In the genomic region with DNA sequence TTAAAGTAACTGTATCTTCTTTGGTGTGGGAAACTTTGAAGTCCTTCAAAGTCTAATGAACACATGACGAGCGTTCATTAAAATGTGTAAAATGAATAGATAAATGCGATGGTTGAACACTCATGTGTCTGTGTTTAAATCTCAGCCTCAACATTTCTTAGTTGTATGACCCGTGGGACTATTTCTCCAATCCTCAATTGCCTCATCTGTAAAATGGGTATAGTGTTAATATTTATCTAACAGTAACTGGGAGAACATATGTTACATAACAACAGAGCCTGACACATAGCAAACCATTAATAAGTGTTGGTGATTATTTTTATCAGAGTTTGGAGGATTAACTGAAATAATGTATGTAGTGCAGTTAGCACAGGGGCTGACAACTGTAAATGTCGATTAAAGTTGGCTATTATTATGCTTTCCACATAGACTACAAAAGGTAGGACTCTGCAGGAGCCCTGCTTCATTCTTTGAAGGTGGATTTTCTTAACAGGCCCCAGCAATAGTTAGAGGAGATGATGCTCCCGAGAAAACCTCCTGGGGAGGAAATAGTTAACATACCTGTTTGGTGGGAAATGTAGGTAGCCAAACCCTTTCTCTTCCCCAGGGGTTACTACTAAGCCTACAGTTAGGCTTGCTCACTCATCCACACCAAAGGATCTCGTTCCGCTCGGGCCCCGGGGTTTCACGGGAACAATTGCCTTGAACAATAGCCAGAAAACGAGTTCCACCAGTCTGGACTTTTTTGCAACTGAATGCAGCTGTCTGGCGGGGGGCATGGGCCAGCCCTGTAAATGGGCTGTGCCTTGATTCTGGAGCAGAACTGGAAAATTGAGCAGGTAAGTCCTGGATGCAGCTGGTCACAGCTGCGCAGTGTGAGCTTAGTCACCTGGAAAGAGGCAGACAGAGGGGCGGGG, we compare ENCODE assay signal across 13 cellular contexts.
DNase-seq lines count a peak whose midpoint lies in the region; ATAC-seq, FAIRE-seq and TF ChIP-seq lines count a peak whose summit lies in the region.
"Had no signal": no experiment of that assay in that cellular context is flagged by ENCODE, and none has a peak within 500 bp of the region (broad histone marks: within the 10 kb centered on the region; RNA-seq: fewer than 3 reads in every experiment).

No MANE protein-coding gene starts in this region.

- no peaks in the 10 kb centered on the region for H3K27me3 ChIP-seq in RWPE2 (ENCODE audit: insufficient read depth, poor library complexity, severe bottlenecking)
- H3K27me3 ChIP-seq in iPS-20b (ENCODE audit: insufficient read depth, low read length) = peaks cover 11% of the 10 kb centered on the region; the same call in 1 of the 2 replicates
- H3K27me3 ChIP-seq in suprapubic skin = no peaks in the 10 kb centered on the region

- no peaks in the 10 kb centered on the region for H3K9me3 ChIP-seq in RWPE2 (ENCODE audit: severe bottlenecking)
- no peaks in the 10 kb centered on the region for H3K9me3 ChIP-seq in iPS-20b (ENCODE audit: insufficient read depth, low read depth, low read length)
- H3K9me3 ChIP-seq in suprapubic skin = no peaks in the 10 kb centered on the region

- peaks cover 57% of the 10 kb centered on the region for H3K4me1 ChIP-seq in RWPE2 (ENCODE audit: insufficient read depth, poor library complexity, severe bottlenecking)
- peaks cover 73% of the 10 kb centered on the region for H3K4me1 ChIP-seq in iPS-20b (ENCODE audit: insufficient read depth, low read length)
- H3K4me1 ChIP-seq in suprapubic skin = peaks cover 18% of the 10 kb centered on the region

- peak overlapping the region; percentile 89 for H3K27ac ChIP-seq in RWPE2 (ENCODE audit: poor library complexity, severe bottlenecking)
- no peak overlapping the region for H3K27ac ChIP-seq in iPS-20b (ENCODE audit: low read length)
- peak overlapping the region; percentile 28 for H3K27ac ChIP-seq in suprapubic skin

- peak; percentile 63 for DNase-seq in NCI-H2107 treated with DMSO at 0.1 percent for 48 hours (lab: John Stamatoyannopoulos, UW; ENCODE audit: unreplicated experiment)
- no peak for DNase-seq in NCI-H2107 (lab: John Stamatoyannopoulos, UW)
- peak; percentile 85 for DNase-seq in RWPE2 (ENCODE audit: low spot score)
- DNase-seq in suprapubic skin (ENCODE audit: low spot score in 2 of 2) = no peak
- no peak for DNase-seq in activated CD4-positive, alpha-beta T cell treated with anti-CD3 and anti-CD28 coated beads, Interleukin-2, amount 50 U/mL, for 48 hours
- no peak for DNase-seq in GM12891 (ENCODE audit: insufficient read length, low spot score)
- DNase-seq: activated naive CD8-positive, alpha-beta T cell treated with anti-CD3 and anti-CD28 coated beads, Interleukin-2, amount 10 ng/mL, durations not matched to agents 7 days and 5 days; EL; Kasumi-1 had no signal

- peak overlapping the region; percentile 3 for H3K4me3 ChIP-seq in RWPE2 (ENCODE audit: severe bottlenecking)
- H3K4me3 ChIP-seq in iPS-20b (ENCODE audit: low read length) = peak overlapping the region; percentile 56
- no peak overlapping the region for H3K4me3 ChIP-seq in suprapubic skin

- H3K36me3 ChIP-seq in RWPE2 (ENCODE audit: low read depth) (no peaks in the 10 kb centered on the region), iPS-20b (ENCODE audit: insufficient read depth, low read depth, low read length) (no peaks in the 10 kb centered on the region), suprapubic skin (no peaks in the 10 kb centered on the region)

- TF ChIP-seq POLR2A in suprapubic skin (IDR thresholded peaks at IDR 0.05) = no peak
- TF ChIP-seq POLR2A in GM12891 (IDR thresholded peaks at IDR 0.05; ENCODE audit: low read depth, low read length) = no peak

- TF ChIP-seq CTCF in RWPE2 (IDR thresholded peaks at IDR 0.05; ENCODE audit: poor library complexity, severe bottlenecking) (no peak), suprapubic skin (IDR thresholded peaks at IDR 0.05) (no peak)

- no peak for FAIRE-seq in GM12891 (lab: Jason Lieb, UNC)

- 51% methylated on average over 15 of the region's 15 CpGs for whole genome bisulfite sequencing in suprapubic skin

- no peak for TF ChIP-seq EP300 in suprapubic skin (IDR thresholded peaks at IDR 0.05)

- H3K9ac ChIP-seq in iPS-20b (ENCODE audit: low read depth, low read length) = no peak overlapping the region

- ATAC-seq in RWPE2 (ENCODE audit: low read depth) = peak; percentile 76
- ATAC-seq in HG03342 (IDR thresholded peaks at IDR 0.05; ENCODE audit: unreplicated experiment) = no peak
- ATAC-seq: Panc1; stimulated activated effector memory CD8-positive, alpha-beta T cell treated with anti-CD3 and anti-CD28 coated beads, Interleukin-12 subunit alpha, Interleukin-12 subunit beta, amount 100 ng/mL, for 72 hours had no signal

TF ChIP-seq in GM12891, 5 proteins besides CTCF, POLR2A, EP300 and RAD21:
- no peak for TF ChIP-seq SPI1 (IDR thresholded peaks at IDR 0.05; ENCODE audit: low read depth, low read length)
- no peak for TF ChIP-seq POLR2AphosphoS5 (IDR thresholded peaks at IDR 0.05; ENCODE audit: low read depth, low read length)
- no peak for TF ChIP-seq TAF1 (IDR thresholded peaks at IDR 0.05; ENCODE audit: low read depth, low read length)
- no peak for TF ChIP-seq POU2F2 (IDR thresholded peaks at IDR 0.05; ENCODE audit: low read depth, low read length)
- no peak for TF ChIP-seq PAX5 (IDR thresholded peaks at IDR 0.05; ENCODE audit: insufficient read depth, low read length, severe bottlenecking)

Comparison
In these comparisons a context has a peak if more than half of its experiments do, and no peak if none do; other contexts are left out.
1. DNase-seq: peak in NCI-H2107 treated with DMSO at 0.1 percent for 48 hours (single experiment) and RWPE2 (single experiment); none in NCI-H2107 (single experiment), suprapubic skin (0 of 2), activated CD4-positive, alpha-beta T cell treated with anti-CD3 and anti-CD28 coated beads, Interleukin-2, amount 50 U/mL, for 48 hours (0 of 2) and GM12891 (single experiment).